In genomic region chr10:11986593-11987216, GRCh38 we compare ENCODE assay signal across 8 cellular contexts. TPM values are rescaled to one million over a fixed set of nuclear protein-coding genes. Genes with fewer than 3 reads are reported as not detected.
DNase-seq lines count a peak whose midpoint lies in the region; ATAC-seq, FAIRE-seq and TF ChIP-seq lines count a peak whose summit lies in the region.

No MANE protein-coding gene starts in this region.

- H3K4me3 ChIP-seq in HL-60 (replicated peaks; ENCODE audit: insufficient read depth, low read length) (no peak overlapping the region), endothelial cell of umbilical vein (replicated peaks in 1 of 3; ENCODE audit: insufficient read depth in 1 of 3, low read depth in 1 of 3, low read length in 3 of 3) (no peak overlapping the region)

- H3K4me2 ChIP-seq in endothelial cell of umbilical vein (ENCODE audit: insufficient read depth, low read length): no peak overlapping the region

- ATAC-seq in activated CD8-positive, alpha-beta memory T cell treated with anti-CD3 and anti-CD28 coated beads, Interleukin-2, amount 10 ng/mL, durations not matched to agents 7 days and 5 days: peak; percentile 64
- ATAC-seq in GM19455 (IDR thresholded peaks at IDR 0.05; ENCODE audit: unreplicated experiment): no peak

- no peaks in the 10 kb centered on the region for H3K27me3 Mint-ChIP-seq in activated CD8-positive, alpha-beta memory T cell treated with anti-CD3 and anti-CD28 coated beads, Interleukin-2, amount 10 ng/mL, durations not matched to agents 7 days and 5 days

- TF ChIP-seq POLR2A in endothelial cell of umbilical vein (IDR thresholded peaks at IDR 0.05; ENCODE audit: low read depth, low read length): no peak

- H3K27ac ChIP-seq in HL-60 (replicated peaks) (no peak overlapping the region), endothelial cell of umbilical vein (ENCODE audit: insufficient read depth, low read depth, low read length) (no peak overlapping the region)

- H4K20me1 ChIP-seq in endothelial cell of umbilical vein (replicated peaks; ENCODE audit: control insufficient read depth, extremely low read depth, insufficient read depth, low read length): no peaks in the 10 kb centered on the region

- FAIRE-seq in endothelial cell of umbilical vein (lab: Jason Lieb, UNC): peak; percentile 98

- DNase-seq in COLO668 (lab: John Stamatoyannopoulos, UW; ENCODE audit: unreplicated experiment): peak; percentile 57
- peak in 1 of 2 experiments; percentile 43 for DNase-seq in HL-60 (ENCODE audit: low read depth in 1 of 2, low spot score in 1 of 2)
- DNase-seq in NOMO-1 treated with dmso at 0.1 percent for 144 hours (lab: John Stamatoyannopoulos, UW; ENCODE audit: unreplicated experiment): peak; percentile 5
- peak; percentile 81 for DNase-seq in activated CD8-positive, alpha-beta memory T cell treated with anti-CD3 and anti-CD28 coated beads, Interleukin-2, amount 10 ng/mL, durations not matched to agents 7 days and 5 days
- DNase-seq in endothelial cell of umbilical vein (ENCODE audit: low read depth, low spot score): peak; percentile 86
- peak; percentile 76 for DNase-seq in middle frontal gyrus (ENCODE audit: extremely low spot score, low spot score)
- peak; percentile 48 to 50 for DNase-seq in stimulated activated CD8-positive, alpha-beta memory T cell treated with anti-CD3 and anti-CD28 coated beads, Interleukin-4, amount 100 ng/mL, for 1 hour (ENCODE audit: low read depth in 2 of 2, low spot score in 1 of 2)

- CTCF ChIA-PET in activated CD8-positive, alpha-beta memory T cell treated with anti-CD3 and anti-CD28 coated beads, Interleukin-2, amount 10 ng/mL, durations not matched to agents 7 days and 5 days (lab: Charles Lee): interaction anchor here (0.6 to 3.0 kb wide), 22 partner anchors 9 to 628 kb away, joined by 3 to 25 read pairs (median 4); partner anchors contain the start of gene UPF2
- CTCF ChIA-PET in endothelial cell of umbilical vein (lab: Charles Lee): interaction anchor here (0.6 to 3.8 kb wide), 47 partner anchors 8 to 1088 kb away, joined by 3 to 244 read pairs (median 4); partner anchors contain the start of gene UPF2

- dilution Hi-C loops in endothelial cell of umbilical vein (cut with MboI; ENCODE audit: extremely low pct_ligation_motif_present, low sequenced_read_pairs): no loop called here

- no peaks in the 10 kb centered on the region for H3K9me3 Mint-ChIP-seq in activated CD8-positive, alpha-beta memory T cell treated with anti-CD3 and anti-CD28 coated beads, Interleukin-2, amount 10 ng/mL, durations not matched to agents 7 days and 5 days (ENCODE audit: low read depth)

- H3K4me1 Mint-ChIP-seq in activated CD8-positive, alpha-beta memory T cell treated with anti-CD3 and anti-CD28 coated beads, Interleukin-2, amount 10 ng/mL, durations not matched to agents 7 days and 5 days: peaks cover 6% of the 10 kb centered on the region

- H3K36me3 Mint-ChIP-seq in activated CD8-positive, alpha-beta memory T cell treated with anti-CD3 and anti-CD28 coated beads, Interleukin-2, amount 10 ng/mL, durations not matched to agents 7 days and 5 days: peaks cover 22% of the 10 kb centered on the region

- H3K27ac Mint-ChIP-seq in activated CD8-positive, alpha-beta memory T cell treated with anti-CD3 and anti-CD28 coated beads, Interleukin-2, amount 10 ng/mL, durations not matched to agents 7 days and 5 days: peak overlapping the region; percentile 58

- H3K9ac ChIP-seq in endothelial cell of umbilical vein (replicated peaks; ENCODE audit: extremely low read depth, insufficient read depth, low read length): no peak overlapping the region

- no peak overlapping the region for H3K4me3 Mint-ChIP-seq in activated CD8-positive, alpha-beta memory T cell treated with anti-CD3 and anti-CD28 coated beads, Interleukin-2, amount 10 ng/mL, durations not matched to agents 7 days and 5 days

- peak; percentile 18 for TF ChIP-seq CTCF in HL-60 (IDR thresholded peaks at IDR 0.05; ENCODE audit: insufficient read depth, low read length)
- peak; percentile 70 to 73 for TF ChIP-seq CTCF in endothelial cell of umbilical vein (IDR thresholded peaks at IDR 0.05; ENCODE audit: extremely low read depth in 1 of 2, insufficient read depth in 1 of 2, low read depth in 1 of 2, low read length in 2 of 2)

- no TSS peak for BruUV-seq in endothelial cell of umbilical vein (replicated peaks; lab: Mats Ljungman, UMichigan)

- no peaks in the 10 kb centered on the region for H3K9me1 ChIP-seq in endothelial cell of umbilical vein (replicated peaks; ENCODE audit: control insufficient read depth, extremely low read depth, insufficient read depth, low read length)

- H3K27me3 ChIP-seq in HL-60 (ENCODE audit: insufficient read depth, poor library complexity, severe bottlenecking): no peaks in the 10 kb centered on the region
- no peaks in the 10 kb centered on the region for H3K27me3 ChIP-seq in endothelial cell of umbilical vein (ENCODE audit: control insufficient read depth in 2 of 2, insufficient read depth in 2 of 2, low read length in 2 of 2)

- POLR2A ChIA-PET in endothelial cell of umbilical vein (lab: Charles Lee): no interaction called here

- no peak overlapping the region for H2AFZ ChIP-seq in endothelial cell of umbilical vein (ENCODE audit: low read depth, low read length)

- no peaks in the 10 kb centered on the region for H3K9me3 ChIP-seq in endothelial cell of umbilical vein (replicated peaks; ENCODE audit: control insufficient read depth, insufficient read depth, low read length)

- intact Hi-C loops in endothelial cell of umbilical vein (cut with micrococcal nuclease): loop anchor here (1.0 to 5.0 kb wide), 4 partner anchors 81 to 203 kb away; partner anchors contain the start of gene DHTKD1

- H3K4me1 ChIP-seq in endothelial cell of umbilical vein (ENCODE audit: control insufficient read depth, extremely low read depth, insufficient read depth, low read length): no peaks in the 10 kb centered on the region

- H3K79me2 ChIP-seq in endothelial cell of umbilical vein (ENCODE audit: control insufficient read depth, insufficient read depth, low read length): no peaks in the 10 kb centered on the region

- H3K36me3 ChIP-seq in endothelial cell of umbilical vein (ENCODE audit: control insufficient read depth in 2 of 2, extremely low read depth in 1 of 2, insufficient read depth in 2 of 2, low read length in 2 of 2): peaks cover 0 to 4% of the 10 kb centered on the region in 2 experiments

TF ChIP-seq in endothelial cell of umbilical vein, 7 proteins besides CTCF, POLR2A, EP300 and RAD21:
- no peak for TF ChIP-seq MYC (IDR thresholded peaks at IDR 0.05; ENCODE audit: low read depth, low read length)
- no peak for TF ChIP-seq JUN (IDR thresholded peaks at IDR 0.05; ENCODE audit: borderline replicate concordance, insufficient read depth, insufficient read length, low read depth)
- no peak for TF ChIP-seq POLR2AphosphoS5 (IDR thresholded peaks at IDR 0.05; ENCODE audit: insufficient read depth, low read depth, low read length)
- TF ChIP-seq, protein P1, sequence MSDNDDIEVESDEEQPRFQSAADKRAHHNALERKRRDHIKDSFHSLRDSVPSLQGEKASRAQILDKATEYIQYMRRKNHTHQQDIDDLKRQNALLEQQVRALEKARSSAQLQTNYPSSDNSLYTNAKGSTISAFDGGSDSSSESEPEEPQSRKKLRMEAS (IDR thresholded peaks at IDR 0.05; ENCODE audit: insufficient read depth, insufficient read length): no peak
- TF ChIP-seq FOS (IDR thresholded peaks at IDR 0.05; ENCODE audit: borderline replicate concordance, insufficient read depth, low read length): no peak
- no peak for TF ChIP-seq GATA2 (IDR thresholded peaks at IDR 0.05; ENCODE audit: insufficient read depth, insufficient read length, low read depth, low read length)
- no peak for TF ChIP-seq EZH2 (IDR thresholded peaks at IDR 0.05; ENCODE audit: borderline replicate concordance, low read depth, low read length, severe bottlenecking)

RNA-seq across cellular contexts. Expression of gene UPF2, which starts 55.9 kb away (rescaled TPM):
- total RNA-seq in activated CD8-positive, alpha-beta memory T cell treated with anti-CD3 and anti-CD28 coated beads, Interleukin-2, amount 10 ng/mL, durations not matched to agents 7 days and 5 days: 10 to 100 TPM; 33.5 to 37.2 TPM
- total RNA-seq in endothelial cell of umbilical vein: 23.9 and 27.7 TPM in 2 replicates
- polyA plus RNA-seq in endothelial cell of umbilical vein: 3.3 and 4.8 TPM in 2 replicates
- polyA plus RNA-seq in endothelial cell of umbilical vein (2011; cell fraction: cytosol; rRNA removed): 8.8 TPM in 2 replicates
- 11.9 and 16.7 TPM in 2 replicates for polyA plus RNA-seq in endothelial cell of umbilical vein (2011; cell fraction: nucleus; rRNA removed)
- 16.2 and 21.5 TPM in 2 replicates for polyA plus RNA-seq in endothelial cell of umbilical vein (2012)
- 9.8 and 10.8 TPM in 2 replicates for polyA minus RNA-seq in endothelial cell of umbilical vein
- polyA minus RNA-seq in endothelial cell of umbilical vein (2011; cell fraction: cytosol; rRNA and poly(A)+ RNA removed): 7.5 TPM
- 12.5 and 15.4 TPM in 2 replicates for polyA minus RNA-seq in endothelial cell of umbilical vein (2011; cell fraction: nucleus; rRNA and poly(A)+ RNA removed)
